ENCODE assay signal across 8 cellular contexts in the genomic region with DNA sequence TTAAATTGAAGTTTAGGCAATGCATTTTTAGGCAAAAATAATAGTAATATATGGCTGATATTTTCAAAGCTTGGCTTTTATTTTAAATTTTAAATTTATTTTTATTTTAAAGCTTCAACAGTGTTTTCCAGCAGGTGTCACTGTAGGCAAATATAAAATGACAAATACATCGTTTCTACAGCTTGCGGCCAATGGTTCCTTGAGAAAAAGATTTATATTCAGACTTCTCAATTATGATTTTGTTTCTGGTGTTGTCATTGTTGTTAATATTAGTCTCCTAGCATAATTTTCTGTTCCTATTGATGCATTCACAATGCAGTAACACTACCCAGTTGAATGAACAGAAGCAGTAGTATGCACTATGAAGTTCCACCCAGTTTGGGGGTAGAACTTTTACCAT.
DNase-seq lines count a peak whose midpoint lies in the region; ATAC-seq and TF ChIP-seq lines count a peak whose summit lies in the region.

No MANE protein-coding gene starts in this region.

- no peaks in the 10 kb centered on the region for H3K79me2 ChIP-seq in OCI-LY1 (ENCODE audit: insufficient read depth, low read length)

- no peak overlapping the region for H2AFZ ChIP-seq in OCI-LY1 (ENCODE audit: low read length)

- DNase-seq in heart left ventricle: no peak
- DNase-seq in cardiac septum (ENCODE audit: low spot score): no peak
- DNase-seq in fibroblast of peridontal ligament (ENCODE audit: extremely low read depth): peak; percentile 53
- no peak for DNase-seq in upper lobe of right lung
- no peak for DNase-seq in activated naive CD4-positive, alpha-beta T cell (lab: John Stamatoyannopoulos, UW)
- no peak for DNase-seq in anterior cingulate cortex (lab: John Stamatoyannopoulos, UW)
- no peak for DNase-seq in AG20443 (ENCODE audit: low spot score)

- no peak overlapping the region for H3K9ac ChIP-seq in OCI-LY1 (ENCODE audit: low read length)

- no peak for ATAC-seq in heart left ventricle
- no peak for ATAC-seq in upper lobe of right lung

- H3K27ac ChIP-seq in heart left ventricle (no peak overlapping the region), OCI-LY1 (ENCODE audit: low read depth, low read length, poor library complexity, severe bottlenecking) (no peak overlapping the region), upper lobe of right lung (no peak overlapping the region)

- no peak overlapping the region for H3K4me2 ChIP-seq in OCI-LY1 (ENCODE audit: low read length)

- WGBS in heart left ventricle, 4 donors: 8 to 15% (median 12%) methylated on average over 2 of the region's 2 CpGs

- H3K4me3 ChIP-seq in heart left ventricle (no peak overlapping the region), OCI-LY1 (ENCODE audit: low read depth, low read length, poor library complexity, severe bottlenecking) (no peak overlapping the region), upper lobe of right lung (no peak overlapping the region)

- H3K4me1 ChIP-seq in heart left ventricle (no peaks in the 10 kb centered on the region), OCI-LY1 (ENCODE audit: insufficient read depth, low read length, severe bottlenecking) (no peaks in the 10 kb centered on the region), upper lobe of right lung (peaks cover 4% of the 10 kb centered on the region)

- H4K20me1 ChIP-seq in OCI-LY1 (ENCODE audit: insufficient read depth, low read length): no peaks in the 10 kb centered on the region

- intact Hi-C loops in heart left ventricle (cut with DNase I) (loop anchor here in 9 of 10 donors (2.0 to 10.0 kb wide), 7 partner anchors 487 to 1475 kb away; no protein-coding TSS in a partner anchor), cardiac septum (cut with DNase I) (loop anchor here (10.0 kb wide), 1 partner anchor 495 kb away; no protein-coding TSS in a partner anchor), upper lobe of right lung (cut with DNase I) (no loop called here)

- no peak for TF ChIP-seq POLR2A in heart left ventricle (IDR thresholded peaks at IDR 0.05)

- no peaks in the 10 kb centered on the region for H3K9me2 ChIP-seq in OCI-LY1 (ENCODE audit: low read depth, low read length)

- TF ChIP-seq CTCF in heart left ventricle (IDR thresholded peaks at IDR 0.05) (peak in 10 of 12 donors; percentile 13 to 49 (median 38)), OCI-LY1 (IDR thresholded peaks at IDR 0.05; ENCODE audit: low read length) (peak; percentile 52), upper lobe of right lung (IDR thresholded peaks at IDR 0.05) (peak; percentile 22)

- no peaks in the 10 kb centered on the region for H3K36me3 ChIP-seq in heart left ventricle
- H3K36me3 ChIP-seq in OCI-LY1 (ENCODE audit: insufficient read depth, low read length): no peaks in the 10 kb centered on the region
- H3K36me3 ChIP-seq in upper lobe of right lung: no peaks in the 10 kb centered on the region

- H3F3A ChIP-seq in OCI-LY1 (ENCODE audit: insufficient read depth, low read length): no peaks in the 10 kb centered on the region

- H3K9me3 ChIP-seq in heart left ventricle (no peaks in the 10 kb centered on the region), OCI-LY1 (ENCODE audit: low read length) (no peaks in the 10 kb centered on the region), upper lobe of right lung (no peaks in the 10 kb centered on the region)

- H3K27me3 ChIP-seq in heart left ventricle: peaks cover 0 to 28% (median 0%) of the 10 kb centered on the region in 9 donors
- no peaks in the 10 kb centered on the region for H3K27me3 ChIP-seq in OCI-LY1 (ENCODE audit: insufficient read depth, low read length)
- H3K27me3 ChIP-seq in upper lobe of right lung: no peaks in the 10 kb centered on the region
